Comparison of ENCODE assay signal across 24 cellular contexts in genomic region chr5:51618234-51618633, GRCh38.
"Had no signal": no experiment of that assay in that cellular context is flagged by ENCODE, and none has a peak within 500 bp of the region (broad histone marks: within the 10 kb centered on the region; RNA-seq: fewer than 3 reads in every experiment).

No MANE protein-coding gene starts in this region.

- H3K9me3 ChIP-seq: ascending aorta, esophagus muscularis mucosa, mucosa of descending colon, thoracic aorta had no signal

- H3K4me3 ChIP-seq: ascending aorta, dorsolateral prefrontal cortex, esophagus muscularis mucosa, hepatocyte, mucosa of descending colon, thoracic aorta had no signal

- ATAC-seq: activated CD8-positive, alpha-beta T cell treated with anti-CD3 and anti-CD28 coated beads, Interleukin-2, amount 10 ng/mL, durations not matched to agents 7 days and 5 days; effector memory CD8-positive, alpha-beta T cell; left cardiac atrium; mucosa of descending colon; sciatic nerve; stimulated activated memory B cell treated with anti-CD40 and anti-IgM and Interleukin-4, amounts not matched to agents 10 μg/mL and 1 μg/mL and 100 μg/mL, for 72 hours had no signal

- H3K36me3 Mint-ChIP-seq: activated naive CD4-positive, alpha-beta T cell treated with anti-CD3 and anti-CD28 coated beads, Interleukin-2, amount 50 U/mL, for 24 hours; memory B cell; naive B cell; stimulated activated memory B cell treated with anti-CD40 and anti-IgM and Interleukin-4, amounts not matched to agents 10 μg/mL and 1 μg/mL and 100 μg/mL, for 72 hours had no signal

- DNase-seq: activated CD4-positive, alpha-beta T cell treated with anti-CD3 and anti-CD28 coated beads, Interleukin-2, amount 10 ng/mL, durations not matched to agents 7 days and 5 days; activated CD4-positive, CD25-positive, alpha-beta regulatory T cell treated with anti-CD3 and anti-CD28 coated beads, Interleukin-2, amount 50 U/mL, for 72 hours; activated CD8-positive, alpha-beta T cell treated with anti-CD3 and anti-CD28 coated beads, Interleukin-2, amount 10 ng/mL, durations not matched to agents 7 days and 5 days; activated gamma-delta T cell treated with Interleukin-2 at 50 U/mL for 16 hours; dorsolateral prefrontal cortex; effector memory CD8-positive, alpha-beta T cell; glutamatergic neuron; islet precursor cell; left cardiac atrium; mucosa of descending colon; naive B cell; occipital lobe; small intestine had no signal

- H3K4me3 Mint-ChIP-seq: activated CD4-positive, alpha-beta T cell treated with anti-CD3 and anti-CD28 coated beads, Interleukin-2, amount 10 ng/mL, durations not matched to agents 7 days and 5 days; activated CD8-positive, alpha-beta T cell treated with anti-CD3 and anti-CD28 coated beads, Interleukin-2, amount 10 ng/mL, durations not matched to agents 7 days and 5 days; activated naive CD4-positive, alpha-beta T cell treated with anti-CD3 and anti-CD28 coated beads, Interleukin-2, amount 50 U/mL, for 24 hours; activated T-helper 1 cell treated with anti-CD3 and anti-CD28 coated beads, Interleukin-12 subunit alpha, Interleukin-12 subunit beta, Interleukin-2, Interleukin-4 antibody, amounts not matched to agents 30 ng/mL and 10 ng/mL and 1 ng/mL, durations not matched to agents 14 hours and 24 hours and 36 hours; central memory CD8-positive, alpha-beta T cell; effector memory CD8-positive, alpha-beta T cell; memory B cell; naive B cell; stimulated activated memory B cell treated with anti-CD40 and anti-IgM and Interleukin-4, amounts not matched to agents 10 μg/mL and 1 μg/mL and 100 μg/mL, for 72 hours had no signal

- H3K27me3 Mint-ChIP-seq: activated CD4-positive, alpha-beta T cell treated with anti-CD3 and anti-CD28 coated beads, Interleukin-2, amount 10 ng/mL, durations not matched to agents 7 days and 5 days; activated naive CD4-positive, alpha-beta T cell treated with anti-CD3 and anti-CD28 coated beads, Interleukin-2, amount 50 U/mL, for 24 hours; central memory CD8-positive, alpha-beta T cell; effector memory CD8-positive, alpha-beta T cell; memory B cell; naive B cell; stimulated activated memory B cell treated with anti-CD40 and anti-IgM and Interleukin-4, amounts not matched to agents 10 μg/mL and 1 μg/mL and 100 μg/mL, for 72 hours had no signal

- H3K27ac ChIP-seq: ascending aorta, dorsolateral prefrontal cortex, esophagus muscularis mucosa, hepatocyte, thoracic aorta, VCaP had no signal

- H3K9me3 Mint-ChIP-seq: activated CD4-positive, alpha-beta T cell treated with anti-CD3 and anti-CD28 coated beads, Interleukin-2, amount 10 ng/mL, durations not matched to agents 7 days and 5 days; activated naive CD4-positive, alpha-beta T cell treated with anti-CD3 and anti-CD28 coated beads, Interleukin-2, amount 50 U/mL, for 24 hours; activated T-helper 1 cell treated with anti-CD3 and anti-CD28 coated beads, Interleukin-12 subunit alpha, Interleukin-12 subunit beta, Interleukin-2, Interleukin-4 antibody, amounts not matched to agents 30 ng/mL and 10 ng/mL and 1 ng/mL, durations not matched to agents 14 hours and 24 hours and 36 hours; central memory CD8-positive, alpha-beta T cell; memory B cell; naive B cell; stimulated activated memory B cell treated with anti-CD40 and anti-IgM and Interleukin-4, amounts not matched to agents 10 μg/mL and 1 μg/mL and 100 μg/mL, for 72 hours had no signal

- H3K4me1 Mint-ChIP-seq: activated CD4-positive, alpha-beta T cell treated with anti-CD3 and anti-CD28 coated beads, Interleukin-2, amount 10 ng/mL, durations not matched to agents 7 days and 5 days; activated naive CD4-positive, alpha-beta T cell treated with anti-CD3 and anti-CD28 coated beads, Interleukin-2, amount 50 U/mL, for 24 hours; central memory CD8-positive, alpha-beta T cell; memory B cell; naive B cell; stimulated activated memory B cell treated with anti-CD40 and anti-IgM and Interleukin-4, amounts not matched to agents 10 μg/mL and 1 μg/mL and 100 μg/mL, for 72 hours had no signal

- H3K27ac Mint-ChIP-seq: activated CD4-positive, alpha-beta T cell treated with anti-CD3 and anti-CD28 coated beads, Interleukin-2, amount 10 ng/mL, durations not matched to agents 7 days and 5 days; activated CD8-positive, alpha-beta T cell treated with anti-CD3 and anti-CD28 coated beads, Interleukin-2, amount 10 ng/mL, durations not matched to agents 7 days and 5 days; activated naive CD4-positive, alpha-beta T cell treated with anti-CD3 and anti-CD28 coated beads, Interleukin-2, amount 50 U/mL, for 24 hours; activated T-helper 1 cell treated with anti-CD3 and anti-CD28 coated beads, Interleukin-12 subunit alpha, Interleukin-12 subunit beta, Interleukin-2, Interleukin-4 antibody, amounts not matched to agents 30 ng/mL and 10 ng/mL and 1 ng/mL, durations not matched to agents 14 hours and 24 hours and 36 hours; effector memory CD8-positive, alpha-beta T cell; memory B cell; naive B cell; stimulated activated memory B cell treated with anti-CD40 and anti-IgM and Interleukin-4, amounts not matched to agents 10 μg/mL and 1 μg/mL and 100 μg/mL, for 72 hours had no signal

- H3K4me1 ChIP-seq: ascending aorta, esophagus muscularis mucosa had no signal

- H3K27me3 ChIP-seq: ascending aorta, esophagus muscularis mucosa, hepatocyte had no signal

- H3K36me3 ChIP-seq: ascending aorta, esophagus muscularis mucosa, thoracic aorta had no signal
